23 cellular contexts compared by ENCODE assay signal in genomic region chr3:33921608-33922007, GRCh38.
DNase-seq lines count a peak whose midpoint lies in the region; ATAC-seq, FAIRE-seq and TF ChIP-seq lines count a peak whose summit lies in the region.
"Had no signal": no experiment of that assay in that cellular context is flagged by ENCODE, and none has a peak within 500 bp of the region (broad histone marks: within the 10 kb centered on the region; RNA-seq: fewer than 3 reads in every experiment).

No MANE protein-coding gene starts in this region.

- H3K36me3 ChIP-seq in IMR-90 (ENCODE audit: control insufficient read depth, insufficient read depth, low read length) (no peaks in the 10 kb centered on the region), K562 (ENCODE audit: control insufficient read depth, insufficient read depth, low read length) (no peaks in the 10 kb centered on the region)

- H4K91ac ChIP-seq in IMR-90 (ENCODE audit: insufficient read depth, low read depth, low read length), result no peak overlapping the region

- no peaks in the 10 kb centered on the region for H3K9me3 Mint-ChIP-seq in stimulated activated naive B cell treated with anti-CD40 and anti-IgM and Interleukin-4, amounts not matched to agents 10 μg/mL and 1 μg/mL and 100 μg/mL, for 72 hours
- H3K9me3 Mint-ChIP-seq: H9 had no signal

- H3K23ac ChIP-seq in IMR-90 (ENCODE audit: low read depth, low read length), result no peak overlapping the region

- H3K79me2 ChIP-seq in K562 (ENCODE audit: control insufficient read depth, insufficient read depth, low read length), result no peaks in the 10 kb centered on the region

- H3K4ac ChIP-seq in IMR-90 (ENCODE audit: low read depth, low read length), result no peak overlapping the region

- POLR2A ChIA-PET in IMR-90 (lab: Charles Lee; ENCODE audit: unreplicated experiment) (no interaction called here), K562 (lab: Yijun Ruan, JAX) (interaction anchor here (0.7 to 1.7 kb wide), 3 partner anchors 10 to 20 kb away, joined by 3 to 13 read pairs (median 6); no protein-coding TSS in a partner anchor)

- no peak overlapping the region for H4K5ac ChIP-seq in IMR-90 (ENCODE audit: low read depth, low read length)

- CTCF ChIA-PET in IMR-90 (lab: Yijun Ruan, JAX) (no interaction called here), K562 (lab: Yijun Ruan, JAX; ENCODE audit: low intra/inter-chr PET ratio) (no interaction called here)

- H3K27ac ChIP-seq in IMR-90 (ENCODE audit: insufficient read depth, low read length) (no peak overlapping the region), K562 (ENCODE audit: extremely low read depth, low read depth, low read length) (no peak overlapping the region), foreskin keratinocyte (no peak overlapping the region)
- H3K27ac ChIP-seq: A549, RWPE1 had no signal

- H2AFZ ChIP-seq in IMR-90 (replicated peaks; ENCODE audit: low read length, poor library complexity) (no peak overlapping the region), K562 (ENCODE audit: low read depth, low read length) (peak overlapping the region; percentile 44)

- H3K9me3 ChIP-seq in IMR-90 (ENCODE audit: control insufficient read depth, insufficient read depth, low read length), result no peaks in the 10 kb centered on the region
- no peaks in the 10 kb centered on the region for H3K9me3 ChIP-seq in K562 (replicated peaks; ENCODE audit: control insufficient read depth, insufficient read depth, low read depth, low read length)
- H3K9me3 ChIP-seq: A549 had no signal

- in situ Hi-C loops in IMR-90 (cut with MboI; ENCODE audit: low sequenced_read_pairs), result no loop called here
- in situ Hi-C loops in K562 (cut with MboI), result no loop called here

- H4K8ac ChIP-seq in IMR-90 (ENCODE audit: low read depth in 2 of 2, low read length in 2 of 2), result no peak overlapping the region

- no peak overlapping the region for H3K14ac ChIP-seq in IMR-90 (replicated peaks; ENCODE audit: low read depth, low read length)

- no peaks in the 10 kb centered on the region for H3K4me1 Mint-ChIP-seq in stimulated activated naive B cell treated with anti-CD40 and anti-IgM and Interleukin-4, amounts not matched to agents 10 μg/mL and 1 μg/mL and 100 μg/mL, for 72 hours
- H3K4me1 Mint-ChIP-seq: CD4-positive, alpha-beta memory T cell had no signal

- no peak overlapping the region for H3K18ac ChIP-seq in IMR-90 (ENCODE audit: low read depth, low read length)

- TF ChIP-seq EP300 in K562 (IDR thresholded peaks at IDR 0.05; ENCODE audit: low read length), result no peak

- H3K27me3 ChIP-seq in IMR-90 (ENCODE audit: control insufficient read depth, insufficient read depth, low read length), result peaks cover 2% of the 10 kb centered on the region; the same call in 1 of the 2 replicates
- no peaks in the 10 kb centered on the region for H3K27me3 ChIP-seq in K562 (ENCODE audit: control insufficient read depth in 2 of 2, insufficient read depth in 2 of 2, low read length in 2 of 2)
- H3K27me3 ChIP-seq in foreskin keratinocyte, result peaks cover 27% of the 10 kb centered on the region

- H3K4me2 ChIP-seq in IMR-90 (ENCODE audit: low read depth, low read length) (no peak overlapping the region), K562 (ENCODE audit: insufficient read depth, low read length) (no peak overlapping the region)
- H3K4me2 ChIP-seq: A549 had no signal

- H3K9ac ChIP-seq in IMR-90 (ENCODE audit: low read depth, low read length) (no peak overlapping the region), K562 (ENCODE audit: insufficient read depth in 1 of 2, low read depth in 2 of 2, low read length in 2 of 2) (no peak overlapping the region)

- BruUV-seq in IMR-90 (replicated peaks; lab: Mats Ljungman, UMichigan) (no TSS peak), K562 (replicated peaks; lab: Mats Ljungman, UMichigan) (no TSS peak)

- no peak overlapping the region for H3K4me3 Mint-ChIP-seq in stimulated activated naive B cell treated with anti-CD40 and anti-IgM and Interleukin-4, amounts not matched to agents 10 μg/mL and 1 μg/mL and 100 μg/mL, for 72 hours
- H3K4me3 Mint-ChIP-seq: CD4-positive, alpha-beta memory T cell; H9 had no signal

- no peak overlapping the region for H3K56ac ChIP-seq in IMR-90 (ENCODE audit: extremely low read depth, insufficient read depth, low read length)

- no peaks in the 10 kb centered on the region for H3K4me1 ChIP-seq in IMR-90 (ENCODE audit: control insufficient read depth, insufficient read depth, low read length)
- H3K4me1 ChIP-seq in K562 (replicated peaks in 1 of 2; ENCODE audit: control insufficient read depth in 2 of 2, insufficient read depth in 2 of 2, low read length in 2 of 2), result peaks cover 0 to 3% of the 10 kb centered on the region in 2 experiments; a peak in 3 of 5 replicates
- no peaks in the 10 kb centered on the region for H3K4me1 ChIP-seq in foreskin keratinocyte
- H3K4me1 ChIP-seq: A549 had no signal

- peak overlapping the region; percentile 40 for H3K27ac Mint-ChIP-seq in stimulated activated naive B cell treated with anti-CD40 and anti-IgM and Interleukin-4, amounts not matched to agents 10 μg/mL and 1 μg/mL and 100 μg/mL, for 72 hours
- H3K27ac Mint-ChIP-seq: CD4-positive, alpha-beta memory T cell; H9 had no signal

- H3K9me1 ChIP-seq in IMR-90 (ENCODE audit: insufficient read depth, low read length) (no peaks in the 10 kb centered on the region), K562 (ENCODE audit: control insufficient read depth, insufficient read depth, low read length) (no peaks in the 10 kb centered on the region)

- no peaks in the 10 kb centered on the region for H3K27me3 Mint-ChIP-seq in stimulated activated naive B cell treated with anti-CD40 and anti-IgM and Interleukin-4, amounts not matched to agents 10 μg/mL and 1 μg/mL and 100 μg/mL, for 72 hours

- TF ChIP-seq RAD21 in IMR-90 (IDR thresholded peaks at IDR 0.05; ENCODE audit: low read length) (no peak), K562 (CRISPR knock-in tag; conservative IDR thresholded peaks at IDR 0.05 in 1 of 2, IDR thresholded peaks at IDR 0.05 in 1 of 2) (no peak)

- H3K36me3 Mint-ChIP-seq in stimulated activated naive B cell treated with anti-CD40 and anti-IgM and Interleukin-4, amounts not matched to agents 10 μg/mL and 1 μg/mL and 100 μg/mL, for 72 hours, result no peaks in the 10 kb centered on the region
- H3K36me3 Mint-ChIP-seq: CD4-positive, alpha-beta memory T cell had no signal

- ATAC-seq in IMR-90 (ENCODE audit: low read depth) (no peak), K562 (no peak), foreskin keratinocyte (peak; percentile 64)
- ATAC-seq in stimulated activated naive B cell treated with anti-CD40 and anti-IgM and Interleukin-4, amounts not matched to agents 10 μg/mL and 1 μg/mL and 100 μg/mL, for 72 hours (replicated peaks), result no peak
- ATAC-seq: A549 had no signal

- H3K4me3 ChIP-seq in IMR-90 (ENCODE audit: insufficient read depth, low read depth, low read length) (no peak overlapping the region), K562 (no peak overlapping the region)
- H3K4me3 ChIP-seq: A549 had no signal

- no peak overlapping the region for H2BK5ac ChIP-seq in IMR-90 (ENCODE audit: low read depth, low read length, poor library complexity, severe bottlenecking)

- no peaks in the 10 kb centered on the region for H3K79me1 ChIP-seq in IMR-90 (ENCODE audit: low read depth in 1 of 2, low read length in 2 of 2)

- no peak overlapping the region for H2BK120ac ChIP-seq in IMR-90 (ENCODE audit: low read depth, low read length)

- peak; percentile 3 for DNase-seq in IMR-90
- DNase-seq in K562 (ENCODE audit: extremely low read depth in 1 of 4, low spot score in 3 of 4), result no peak
- DNase-seq in foreskin keratinocyte, result peak in 1 of 2 donors; percentile 61
- DNase-seq in stimulated activated naive B cell treated with anti-CD40 and anti-IgM and Interleukin-4, amounts not matched to agents 10 μg/mL and 1 μg/mL and 100 μg/mL, for 72 hours, result no peak
- DNase-seq in RKO (ENCODE audit: low spot score), result no peak
- no peak for DNase-seq in mesenteric fat pad (ENCODE audit: low spot score)
- DNase-seq in NCI-H146 (lab: John Stamatoyannopoulos, UW), result no peak
- DNase-seq: C1 segment of cervical spinal cord; CD4-positive, alpha-beta memory T cell; COR-L47; H9; Kasumi-1; MV-4-11; NCI-H1105 treated with DMSO at 0.1 percent for 48 hours; NCI-H2029; NCI-H446; NCI-H524 treated with DMSO at 0.1 percent for 48 hours; NCI-H774; NK-92 treated with Interleukin-12 subunit alpha and Interleukin-12 subunit beta, amount 100 ng/mL, for 24 hours; SHP77 had no signal

- no peak overlapping the region for H2AK5ac ChIP-seq in IMR-90 (ENCODE audit: low read depth, low read length)

- no peak for FAIRE-seq in K562 (lab: Jason Lieb, UNC)
- FAIRE-seq: A549, G401.6 had no signal

- no peak for TF ChIP-seq CTCF in IMR-90 (conservative IDR thresholded peaks at IDR 0.05; ENCODE audit: low read depth, low read length)
- no peak for TF ChIP-seq CTCF in K562 (IDR thresholded peaks at IDR 0.05 in 2 of 3, conservative IDR thresholded peaks at IDR 0.05 in 1 of 3; ENCODE audit: insufficient read depth in 2 of 3, low read depth in 1 of 3, low read length in 3 of 3)
- no peak for TF ChIP-seq CTCF in foreskin keratinocyte (conservative IDR thresholded peaks at IDR 0.05)

- no peak overlapping the region for H2AK9ac ChIP-seq in IMR-90 (replicated peaks; ENCODE audit: low read depth, low read length, poor library complexity)

- WGBS in IMR-90 (ENCODE audit: extremely low coverage in 2 of 2, insufficient read length in 1 of 2), 2 experiments, result no CpG with 5 or more reads among the region's 2 CpGs
- 46% methylated on average over 2 of the region's 2 CpGs for WGBS in K562 (ENCODE audit: insufficient coverage, low coverage, missing lambda C conversion rate)

- H4K20me1 ChIP-seq in IMR-90 (ENCODE audit: insufficient read depth, low read length) (no peaks in the 10 kb centered on the region), K562 (replicated peaks; ENCODE audit: control insufficient read depth, insufficient read depth, low read length) (no peaks in the 10 kb centered on the region)

- intact Hi-C loops in IMR-90 (cut with micrococcal nuclease), result no loop called here
- intact Hi-C loops in K562 (cut with micrococcal nuclease), result no loop called here

- H2BK15ac ChIP-seq in IMR-90 (ENCODE audit: low read depth, low read length), result no peak overlapping the region

- no peak overlapping the region for H2BK20ac ChIP-seq in IMR-90 (ENCODE audit: low read depth, low read length)

- dilution Hi-C loops in IMR-90 (cut with HindIII; ENCODE audit: low sequenced_read_pairs, unreplicated experiment), result no loop called here

- TF ChIP-seq POLR2A in IMR-90 (IDR thresholded peaks at IDR 0.05; ENCODE audit: low read depth, low read length), result no peak
- no peak for TF ChIP-seq POLR2A in K562 (conservative IDR thresholded peaks at IDR 0.05)

TF ChIP-seq in IMR-90, 13 proteins besides CTCF, POLR2A, EP300 and RAD21 (continues in another document):
- TF ChIP-seq RCOR1 (IDR thresholded peaks at IDR 0.05; ENCODE audit: insufficient replicate concordance, low read length), result no peak
- no peak for TF ChIP-seq SMC3 (IDR thresholded peaks at IDR 0.05; ENCODE audit: low read depth, low read length)
- TF ChIP-seq NFE2L2 (IDR thresholded peaks at IDR 0.05; ENCODE audit: low read depth, low read length), result no peak
- no peak for TF ChIP-seq CEBPB (IDR thresholded peaks at IDR 0.05; ENCODE audit: low read depth, low read length)

TF ChIP-seq in K562, 482 proteins besides CTCF, POLR2A, EP300 and RAD21:
- TF ChIP-seq MTA3 (IDR thresholded peaks at IDR 0.05; ENCODE audit: borderline replicate concordance), result no peak
- no peak for TF ChIP-seq ZNF785 (CRISPR knock-in tag; IDR thresholded peaks at IDR 0.05)
- no peak for TF ChIP-seq SRSF7 (optimal IDR thresholded peaks at IDR 0.05; ENCODE audit: low read depth, low read length)
